In genomic region chr1:179080866-179081695, GRCh38 we compare ENCODE assay signal across 8 cellular contexts. TPM values are rescaled to one million over a fixed set of nuclear protein-coding genes. Genes with fewer than 3 reads are reported as not detected.
DNase-seq lines count a peak whose midpoint lies in the region; ATAC-seq, FAIRE-seq and TF ChIP-seq lines count a peak whose summit lies in the region.

No MANE protein-coding gene starts in this region.

- H3K4me3 Mint-ChIP-seq in MCF 10A (ENCODE audit: unreplicated experiment): peak overlapping the region; percentile 99
- peak overlapping the region; percentile 99 for H3K4me3 Mint-ChIP-seq in memory B cell

- TF ChIP-seq CTCF in AG04449 (IDR thresholded peaks at IDR 0.05; ENCODE audit: insufficient read depth, low read length, missing control alignments): no peak
- TF ChIP-seq CTCF in MCF 10A (IDR thresholded peaks at IDR 0.05; ENCODE audit: unreplicated experiment): no peak

- H3K27ac Mint-ChIP-seq in MCF 10A (ENCODE audit: low read depth, unreplicated experiment): peak overlapping the region; percentile 98
- H3K27ac Mint-ChIP-seq in memory B cell: peak overlapping the region; percentile 100

- DNase-seq in AG04449 (ENCODE audit: low read depth, low spot score) (no peak), NOMO-1 (lab: John Stamatoyannopoulos, UW; ENCODE audit: unreplicated experiment in 2 of 2) (peak; percentile 73 to 74), MCF 10A (ENCODE audit: unreplicated experiment) (no peak), memory B cell (ENCODE audit: low spot score in 2 of 2) (peak in 1 of 2 donors; percentile 79), RCC 7860 (ENCODE audit: low spot score) (no peak), middle frontal gyrus (ENCODE audit: extremely low spot score, low spot score) (no peak)

- H3K4me3 ChIP-seq in AG04449 (ENCODE audit: low read depth, low read length): peak overlapping the region; percentile 86

- peak overlapping the region; percentile 23 for H3K27ac ChIP-seq in temporal lobe (ENCODE audit: low read depth, low read length)

- intact Hi-C loops in MCF 10A (cut with micrococcal nuclease): no loop called here

- peak; percentile 10 for TF ChIP-seq POLR2A in GM19099 (IDR thresholded peaks at IDR 0.05; ENCODE audit: extremely low read depth, insufficient read length, low read depth)

- ATAC-seq in memory B cell (ENCODE audit: low read depth): peak; percentile 48

- H3K9me3 Mint-ChIP-seq in MCF 10A (ENCODE audit: unreplicated experiment) (no peaks in the 10 kb centered on the region), memory B cell (no peaks in the 10 kb centered on the region)

- POLR2A ChIA-PET in AG04449 (lab: Yijun Ruan, JAX): interaction anchor here (1.0 to 1.7 kb wide), 2 partner anchors 22 to 213 kb away, joined by 3 to 7 read pairs; partner anchors contain the start of gene SOAT1
- POLR2A ChIA-PET in MCF 10A (lab: Yijun Ruan, JAX): interaction anchor here (0.7 to 3.3 kb wide), 17 partner anchors 9 to 288 kb away, joined by 3 to 16 read pairs (median 6); partner anchors contain the start of genes AXDND1 and SOAT1

- H3K36me3 Mint-ChIP-seq in MCF 10A (ENCODE audit: insufficient read depth, unreplicated experiment): peaks cover 12% of the 10 kb centered on the region
- H3K36me3 Mint-ChIP-seq in memory B cell: peaks cover 2% of the 10 kb centered on the region

- H3K27me3 Mint-ChIP-seq in MCF 10A (ENCODE audit: insufficient read depth, unreplicated experiment): no peaks in the 10 kb centered on the region
- H3K27me3 Mint-ChIP-seq in memory B cell: no peaks in the 10 kb centered on the region

- CTCF ChIA-PET in AG04449 (lab: Yijun Ruan, JAX) (interaction anchor here (0.7 to 7.4 kb wide), 10 partner anchors 12 to 734 kb away, joined by 3 to 76 read pairs (median 5); no protein-coding TSS in a partner anchor), MCF 10A (lab: Yijun Ruan, JAX) (interaction anchor here (0.6 to 10.0 kb wide), 22 partner anchors 11 to 729 kb away, joined by 3 to 134 read pairs (median 5); partner anchors contain the start of gene AXDND1)

- BruUV-seq in MCF 10A (replicated peaks; lab: Mats Ljungman, UMichigan): TSS peak; percentile 6

- FAIRE-seq in RCC 7860 (lab: Jason Lieb, UNC): no peak

- H3K4me1 Mint-ChIP-seq in MCF 10A (ENCODE audit: insufficient read depth, unreplicated experiment) (peaks cover 12% of the 10 kb centered on the region), memory B cell (peaks cover 20% of the 10 kb centered on the region)

RNA-seq across cellular contexts. Expression of gene TOR3A, which starts 0.8 kb away (rescaled TPM):
- total RNA-seq in MCF 10A (2022): 24.9 and 31.3 TPM in 2 replicates
- 23.1 TPM for total RNA-seq in temporal lobe

RNA-seq across cellular contexts. Expression of gene FAM20B, which starts 55.4 kb away (rescaled TPM):
- total RNA-seq in MCF 10A (2022) (44.2 and 45.0 TPM in 2 replicates), temporal lobe (33.2 TPM)

Comparison
In these comparisons a context has a peak if more than half of its experiments do, and no peak if none do; other contexts are left out.
1. DNase-seq: peak in NOMO-1 (2 of 2); none in AG04449 (single experiment), MCF 10A (single experiment), RCC 7860 (single experiment) and middle frontal gyrus (single experiment).